Comparison of ENCODE assay signal across 1 cellular context in genomic region chr20:62042025-62042820, GRCh38.
TF ChIP-seq lines count a peak whose summit lies in the region.

No MANE protein-coding gene starts in this region.

TF ChIP-seq in GM23338, 12 proteins besides CTCF, POLR2A, EP300 and RAD21:
- no peak for TF ChIP-seq CREB1 (CRISPR knock-in tag; IDR thresholded peaks at IDR 0.05; ENCODE audit: low read depth)
- no peak for TF ChIP-seq JUNB (IDR thresholded peaks at IDR 0.05; ENCODE audit: unreplicated experiment)
- TF ChIP-seq EZH2 (IDR thresholded peaks at IDR 0.05; ENCODE audit: low read depth, unreplicated experiment) = no peak
- TF ChIP-seq NANOG (IDR thresholded peaks at IDR 0.05; ENCODE audit: borderline replicate concordance) = no peak
- no peak for TF ChIP-seq ETS1 (IDR thresholded peaks at IDR 0.05)
